In the genomic region with DNA sequence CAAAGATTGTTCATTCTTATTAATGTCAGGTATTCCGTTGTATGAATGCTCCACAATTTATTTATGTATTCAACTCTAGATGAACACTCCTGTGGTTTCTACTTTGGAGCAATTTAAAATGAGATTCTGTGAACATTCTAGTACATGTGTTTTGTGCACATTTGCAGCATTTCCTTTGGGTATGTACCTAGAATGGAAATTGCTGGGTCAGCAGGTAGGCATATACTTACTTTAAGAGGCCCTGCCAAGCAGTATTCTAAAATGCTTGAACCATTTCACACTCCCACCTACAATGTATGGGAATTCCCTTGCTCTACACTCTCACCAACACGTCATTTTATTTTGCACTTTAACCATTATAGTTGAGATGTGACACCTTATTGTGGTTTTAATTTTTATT, we compare ENCODE assay signal across 10 cellular contexts. TPM values are rescaled to one million over a fixed set of nuclear protein-coding genes. Genes with fewer than 3 reads are reported as not detected.
"Had no signal": no experiment of that assay in that cellular context is flagged by ENCODE, and none has a peak within 500 bp of the region (broad histone marks: within the 10 kb centered on the region; RNA-seq: fewer than 3 reads in every experiment).

No MANE protein-coding gene starts in this region.

- H3K9me3 ChIP-seq: HAP-1 had no signal

- H2AFZ ChIP-seq: GM23248 had no signal

- ATAC-seq: HCT116, K562 had no signal

- DNase-seq: GM23248, GOT3, H7, HFFc6, KG1 had no signal

- H3K36me3 ChIP-seq: HAP-1 had no signal

- H3K9ac ChIP-seq: GM23248 had no signal

- H3K27ac ChIP-seq: GM23248 had no signal

- FAIRE-seq: HTR-8/SVneo, K562 had no signal

- H3K4me3 ChIP-seq: GM23248, HAP-1, K562 had no signal

RNA-seq across cellular contexts. Expression of gene MAGEB2, which starts 59.4 kb away (rescaled TPM):
- total RNA-seq: GM23248, HFFc6, HT-29 had no signal
- polyA plus RNA-seq: GM23248 had no signal
